ENCODE assay signal across 30 cellular contexts in the genomic region with DNA sequence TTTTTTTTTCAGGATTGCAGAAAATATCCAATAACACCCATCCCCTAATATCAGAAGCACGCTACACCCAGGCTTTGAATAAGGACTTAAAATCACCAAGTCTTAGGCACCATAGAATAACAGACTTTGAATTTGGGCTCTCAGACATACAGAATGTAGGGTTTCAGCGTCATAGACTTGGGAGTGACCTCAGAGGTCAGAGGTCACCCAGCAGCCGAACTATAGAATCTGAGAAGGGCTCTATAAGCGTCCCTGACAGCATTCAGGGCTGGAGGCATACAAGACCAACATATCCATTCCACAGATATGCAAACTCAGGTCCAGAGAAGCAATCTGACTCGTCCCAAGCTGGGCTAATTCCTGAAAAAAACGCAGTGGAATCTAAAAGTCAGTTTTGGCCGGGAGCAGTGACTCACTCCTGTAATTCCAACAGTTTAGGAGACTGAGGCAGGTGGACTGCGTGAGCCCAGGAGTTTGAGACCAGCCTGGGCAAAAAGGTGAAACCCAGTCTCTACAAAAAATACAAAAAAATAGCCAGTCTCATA. TPM values are rescaled to one million over a fixed set of nuclear protein-coding genes. Genes with fewer than 3 reads are reported as not detected.
"Had no signal": no experiment of that assay in that cellular context is flagged by ENCODE, and none has a peak within 500 bp of the region (broad histone marks: within the 10 kb centered on the region; RNA-seq: fewer than 3 reads in every experiment).

No MANE protein-coding gene starts in this region.

- H3K4me3 ChIP-seq: gastrocnemius medialis, pancreas, psoas muscle, right atrium auricular region, thyroid gland, upper lobe of right lung had no signal

- H3K27ac Mint-ChIP-seq: activated CD4-positive, alpha-beta memory T cell treated with anti-CD3 and anti-CD28 coated beads, Interleukin-2, amount 10 ng/mL, durations not matched to agents 7 days and 5 days; activated CD4-positive, alpha-beta T cell treated with anti-CD3 and anti-CD28 coated beads, Interleukin-2, amount 10 ng/mL, durations not matched to agents 24 days and 14 days; activated naive CD8-positive, alpha-beta T cell treated with anti-CD3 and anti-CD28 coated beads, Interleukin-2, amount 50 U/mL, for 24 hours; activated T-cell treated with anti-CD3 and anti-CD28 coated beads, Interleukin-2, amount 50 U/mL, for 72 hours; natural killer cell treated with Interleukin-12 subunit alpha and Interleukin-12 subunit beta and Interleukin-15 and Interleukin-18, amount 100 ng/mL, for 72 hours had no signal

- DNase-seq: activated CD4-positive, alpha-beta memory T cell treated with anti-CD3 and anti-CD28 coated beads, Interleukin-2, amount 10 ng/mL, durations not matched to agents 7 days and 5 days; activated CD4-positive, alpha-beta T cell treated with anti-CD3 and anti-CD28 coated beads, Interleukin-2, amount 10 ng/mL, durations not matched to agents 24 days and 14 days; activated effector memory CD4-positive, alpha-beta T cell treated with Interleukin-2 at 50 U/mL for 16 hours; activated naive CD4-positive, alpha-beta T cell treated with anti-CD3 and anti-CD28 coated beads, Interleukin-2, amount 50 U/mL, for 16 hours; activated naive CD8-positive, alpha-beta T cell treated with anti-CD3 and anti-CD28 coated beads, Interleukin-2, amount 50 U/mL, for 24 hours; activated T-cell treated with anti-CD3 and anti-CD28 coated beads, Interleukin-2, amount 50 U/mL, for 72 hours; anterior cingulate cortex; effector memory CD4-positive, alpha-beta T cell; gastrocnemius medialis; hypothalamus; left ventricle myocardium superior; mammary epithelial cell; midbrain; psoas muscle; stimulated activated CD4-positive, alpha-beta T cell treated with anti-CD3 and anti-CD28 coated beads, Interleukin-4, amount 100 ng/mL, for 4 hours; stimulated activated naive CD8-positive, alpha-beta T cell treated with anti-CD3 and anti-CD28 coated beads, Interleukin-15, Interleukin-2, amounts not matched to agents 100 U/mL and 50 U/mL, for 24 hours; substantia nigra; thyroid gland; upper lobe of right lung had no signal

- H3K27me3 ChIP-seq: gastrocnemius medialis, neutrophil, pancreas, right atrium auricular region, thyroid gland, upper lobe of right lung had no signal

- H3K27me3 Mint-ChIP-seq: activated CD4-positive, alpha-beta T cell treated with anti-CD3 and anti-CD28 coated beads, Interleukin-2, amount 10 ng/mL, durations not matched to agents 24 days and 14 days; brain had no signal

- ATAC-seq: activated CD4-positive, CD25-positive, alpha-beta regulatory T cell treated with anti-CD3 and anti-CD28 coated beads, Interleukin-2, amount 50 U/mL, for 24 hours; activated naive CD8-positive, alpha-beta T cell treated with anti-CD3 and anti-CD28 coated beads, Interleukin-2, amount 50 U/mL, for 24 hours; activated T-cell treated with anti-CD3 and anti-CD28 coated beads, Interleukin-2, amount 50 U/mL, for 72 hours; gastrocnemius medialis; left ventricle myocardium superior; pancreas; psoas muscle; stimulated activated naive CD8-positive, alpha-beta T cell treated with anti-CD3 and anti-CD28 coated beads, Interleukin-15, Interleukin-2, amounts not matched to agents 100 U/mL and 50 U/mL, for 24 hours; upper lobe of right lung had no signal

- H3K9me3 ChIP-seq: gastrocnemius medialis, neutrophil, pancreas, psoas muscle, right atrium auricular region, thyroid gland, upper lobe of right lung had no signal

- H3K4me1 Mint-ChIP-seq: activated CD4-positive, alpha-beta memory T cell treated with anti-CD3 and anti-CD28 coated beads, Interleukin-2, amount 10 ng/mL, durations not matched to agents 7 days and 5 days; activated CD4-positive, alpha-beta T cell treated with anti-CD3 and anti-CD28 coated beads, Interleukin-2, amount 10 ng/mL, durations not matched to agents 24 days and 14 days; activated naive CD8-positive, alpha-beta T cell treated with anti-CD3 and anti-CD28 coated beads, Interleukin-2, amount 50 U/mL, for 24 hours had no signal

- H3K36me3 Mint-ChIP-seq: natural killer cell treated with Interleukin-12 subunit alpha and Interleukin-12 subunit beta and Interleukin-15 and Interleukin-18, amount 100 ng/mL, for 72 hours had no signal

- H3K4me3 Mint-ChIP-seq: activated CD4-positive, alpha-beta memory T cell treated with anti-CD3 and anti-CD28 coated beads, Interleukin-2, amount 10 ng/mL, durations not matched to agents 7 days and 5 days; activated CD4-positive, alpha-beta T cell treated with anti-CD3 and anti-CD28 coated beads, Interleukin-2, amount 10 ng/mL, durations not matched to agents 24 days and 14 days; activated naive CD8-positive, alpha-beta T cell treated with anti-CD3 and anti-CD28 coated beads, Interleukin-2, amount 50 U/mL, for 24 hours; activated T-cell treated with anti-CD3 and anti-CD28 coated beads, Interleukin-2, amount 50 U/mL, for 72 hours; brain; natural killer cell treated with Interleukin-12 subunit alpha and Interleukin-12 subunit beta and Interleukin-15 and Interleukin-18, amount 100 ng/mL, for 72 hours had no signal

- H3K36me3 ChIP-seq: neutrophil, pancreas, right atrium auricular region, thyroid gland, upper lobe of right lung had no signal

- H3K9me3 Mint-ChIP-seq: activated CD4-positive, alpha-beta memory T cell treated with anti-CD3 and anti-CD28 coated beads, Interleukin-2, amount 10 ng/mL, durations not matched to agents 7 days and 5 days; activated CD4-positive, alpha-beta T cell treated with anti-CD3 and anti-CD28 coated beads, Interleukin-2, amount 10 ng/mL, durations not matched to agents 24 days and 14 days; activated naive CD8-positive, alpha-beta T cell treated with anti-CD3 and anti-CD28 coated beads, Interleukin-2, amount 50 U/mL, for 24 hours; activated T-cell treated with anti-CD3 and anti-CD28 coated beads, Interleukin-2, amount 50 U/mL, for 72 hours; brain; natural killer cell treated with Interleukin-12 subunit alpha and Interleukin-12 subunit beta and Interleukin-15 and Interleukin-18, amount 100 ng/mL, for 72 hours had no signal

- H3K27ac ChIP-seq: gastrocnemius medialis, neutrophil, pancreas, psoas muscle, right atrium auricular region, thyroid gland, upper lobe of right lung, VCaP had no signal

- FAIRE-seq: pancreas had no signal

- H3K4me1 ChIP-seq: gastrocnemius medialis, pancreas, psoas muscle, right atrium auricular region, thyroid gland, upper lobe of right lung had no signal

RNA-seq across cellular contexts. Expression of a gene that starts 34.7 kb away (rescaled TPM):
- total RNA-seq: activated CD4-positive, alpha-beta memory T cell treated with anti-CD3 and anti-CD28 coated beads, Interleukin-2, amount 10 ng/mL, durations not matched to agents 7 days and 5 days; activated CD4-positive, alpha-beta T cell treated with anti-CD3 and anti-CD28 coated beads, Interleukin-2, amount 10 ng/mL, durations not matched to agents 24 days and 14 days; activated T-cell treated with anti-CD3 and anti-CD28 coated beads, Interleukin-2, amount 50 U/mL, for 72 hours; cardiac septum; dermis microvascular lymphatic vessel endothelial cell; left ventricle myocardium superior; mammary epithelial cell; natural killer cell treated with Interleukin-12 subunit alpha and Interleukin-12 subunit beta and Interleukin-15 and Interleukin-18, amount 100 ng/mL, for 72 hours; pancreas; psoas muscle; right atrium auricular region; T-helper 2 cell treated with Interferon-gamma antibody and Interleukin-4, amounts not matched to agents 100 ng/mL and 5 ng/mL, for 36 hours; thyroid gland; upper lobe of right lung had no signal
- polyA plus RNA-seq: esophagus, mammary epithelial cell, pancreas, psoas muscle had no signal

RNA-seq across cellular contexts. Expression of a gene that starts 58.0 kb away (rescaled TPM):
- total RNA-seq: activated CD4-positive, alpha-beta memory T cell treated with anti-CD3 and anti-CD28 coated beads, Interleukin-2, amount 10 ng/mL, durations not matched to agents 7 days and 5 days; activated CD4-positive, alpha-beta T cell treated with anti-CD3 and anti-CD28 coated beads, Interleukin-2, amount 10 ng/mL, durations not matched to agents 24 days and 14 days; activated T-cell treated with anti-CD3 and anti-CD28 coated beads, Interleukin-2, amount 50 U/mL, for 72 hours; dermis microvascular lymphatic vessel endothelial cell; left ventricle myocardium superior; mammary epithelial cell; natural killer cell treated with Interleukin-12 subunit alpha and Interleukin-12 subunit beta and Interleukin-15 and Interleukin-18, amount 100 ng/mL, for 72 hours; psoas muscle; right atrium auricular region; T-helper 2 cell treated with Interferon-gamma antibody and Interleukin-4, amounts not matched to agents 100 ng/mL and 5 ng/mL, for 36 hours; thyroid gland; upper lobe of right lung had no signal
- polyA plus RNA-seq: mammary epithelial cell had no signal
